ENCODE assay signal across 34 cellular contexts in the genomic region with DNA sequence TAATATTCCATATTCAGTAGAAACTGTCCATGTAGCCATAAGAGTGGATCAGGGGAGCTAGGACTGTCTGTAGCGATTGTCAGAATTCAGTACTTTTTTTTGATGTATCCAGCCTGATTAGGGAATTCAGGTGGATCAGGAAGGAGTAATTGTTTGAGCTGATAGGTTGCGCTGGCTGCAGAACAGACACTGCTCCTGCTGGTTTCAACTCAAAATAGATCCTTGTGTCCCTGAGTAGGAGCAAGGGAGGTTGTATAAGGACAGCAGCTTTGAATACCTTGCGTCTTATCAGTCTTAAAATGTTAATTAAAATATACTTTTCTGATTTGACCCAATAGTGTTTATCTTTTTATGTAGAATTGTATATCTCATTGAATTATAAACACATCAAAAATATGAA.
DNase-seq lines count a peak whose midpoint lies in the region; ATAC-seq and TF ChIP-seq lines count a peak whose summit lies in the region.
"Had no signal": no experiment of that assay in that cellular context is flagged by ENCODE, and none has a peak within 500 bp of the region (broad histone marks: within the 10 kb centered on the region; RNA-seq: fewer than 3 reads in every experiment).

No MANE protein-coding gene starts in this region.

- no peak for ATAC-seq in stimulated activated effector memory CD8-positive, alpha-beta T cell treated with anti-CD3 and anti-CD28 coated beads, Interleukin-12 subunit alpha, Interleukin-12 subunit beta, amount 100 ng/mL, for 72 hours
- ATAC-seq in body of pancreas, result no peak
- ATAC-seq: A549; CD8-positive, alpha-beta T cell had no signal

- peaks cover 7 to 19% of the 10 kb centered on the region in 2 donors for H3K36me3 ChIP-seq in body of pancreas (replicated peaks in 1 of 2; ENCODE audit: insufficient read depth in 1 of 2, low read depth in 2 of 2)

- in situ Hi-C loops in G401 (cut with HindIII; ENCODE audit: low sequenced_read_pairs), result no loop called here

- TF ChIP-seq CTCF in RWPE1 (conservative IDR thresholded peaks at IDR 0.05; ENCODE audit: low read depth), result no peak
- no peak for TF ChIP-seq CTCF in body of pancreas (IDR thresholded peaks at IDR 0.05)

- H3K27ac Mint-ChIP-seq in stimulated activated effector memory CD8-positive, alpha-beta T cell treated with anti-CD3 and anti-CD28 coated beads, Interleukin-12 subunit alpha, Interleukin-12 subunit beta, amount 100 ng/mL, for 72 hours, result peak overlapping the region; percentile 9
- H3K27ac Mint-ChIP-seq: B cell; CD14-positive monocyte; CD4-positive, alpha-beta memory T cell; CD4-positive, alpha-beta T cell; CD4-positive, CD25-positive, alpha-beta regulatory T cell; CD8-positive, alpha-beta T cell had no signal

- no peak overlapping the region for H3K27ac ChIP-seq in RWPE1
- no peak overlapping the region for H3K27ac ChIP-seq in body of pancreas
- H3K27ac ChIP-seq: 22Rv1; A549; BLaER1; BLaER1 treated with 17β-estradiol and CSF1 and Interleukin-3, amounts not matched to agents 10 nM and 100 nM; C4-2B had no signal

- POLR2A ChIA-PET in RWPE1 (lab: Yijun Ruan, JAX; ENCODE audit: low non-redundant PET), result no interaction called here

- H3K27me3 ChIP-seq in body of pancreas, result no peaks in the 10 kb centered on the region
- H3K27me3 ChIP-seq: BE2C; BLaER1; BLaER1 treated with 17β-estradiol and CSF1 and Interleukin-3, amounts not matched to agents 10 nM and 100 nM had no signal

- DNase-seq in G401 (ENCODE audit: low spot score) (peak; percentile 82), cerebellar cortex (ENCODE audit: low spot score) (peak; percentile 77), cerebellum (ENCODE audit: low spot score) (peak; percentile 64), RWPE1 (ENCODE audit: low spot score) (no peak), body of pancreas (no peak), superior temporal gyrus (ENCODE audit: extremely low spot score) (no peak), medulla oblongata (ENCODE audit: extremely low spot score) (no peak)
- DNase-seq in stimulated activated effector memory CD8-positive, alpha-beta T cell treated with anti-CD3 and anti-CD28 coated beads, Interleukin-12 subunit alpha, Interleukin-12 subunit beta, amount 100 ng/mL, for 72 hours (ENCODE audit: low spot score in 2 of 2), result no peak
- DNase-seq: 8988T; ACHN; AML-193; BE2C; Caco-2; Calu3; CD4-positive, alpha-beta memory T cell; CD4-positive, alpha-beta T cell; CD4-positive, CD25-positive, alpha-beta regulatory T cell; CD8-positive, alpha-beta memory T cell; CD8-positive, alpha-beta T cell; COR-L47; DMS 273 treated with DMSO at 0.1 percent for 48 hours; DMS153; DMS53; DMS79; DMS79 treated with DMSO at 0.1 percent for 48 hours; DND-41; EL had no signal

- WGBS in body of pancreas, 2 donors, result 78 to 99% methylated on average over 3 of the region's 3 CpGs

- no peak for TF ChIP-seq POLR2A in body of pancreas (IDR thresholded peaks at IDR 0.05)

- no peaks in the 10 kb centered on the region for H3K4me1 Mint-ChIP-seq in stimulated activated effector memory CD8-positive, alpha-beta T cell treated with anti-CD3 and anti-CD28 coated beads, Interleukin-12 subunit alpha, Interleukin-12 subunit beta, amount 100 ng/mL, for 72 hours
- H3K4me1 Mint-ChIP-seq: B cell; CD14-positive monocyte; CD4-positive, CD25-positive, alpha-beta regulatory T cell; CD8-positive, alpha-beta memory T cell had no signal

- peaks cover 89% of the 10 kb centered on the region for H3K36me3 Mint-ChIP-seq in stimulated activated effector memory CD8-positive, alpha-beta T cell treated with anti-CD3 and anti-CD28 coated beads, Interleukin-12 subunit alpha, Interleukin-12 subunit beta, amount 100 ng/mL, for 72 hours

- H3K9me3 Mint-ChIP-seq in stimulated activated effector memory CD8-positive, alpha-beta T cell treated with anti-CD3 and anti-CD28 coated beads, Interleukin-12 subunit alpha, Interleukin-12 subunit beta, amount 100 ng/mL, for 72 hours, result no peaks in the 10 kb centered on the region
- H3K9me3 Mint-ChIP-seq: CD4-positive, alpha-beta memory T cell; CD4-positive, alpha-beta T cell; CD4-positive, CD25-positive, alpha-beta regulatory T cell; CD8-positive, alpha-beta memory T cell; CD8-positive, alpha-beta T cell had no signal

- H3K9me3 ChIP-seq in body of pancreas, result no peaks in the 10 kb centered on the region
- H3K9me3 ChIP-seq: A549; BE2C; BLaER1; BLaER1 treated with 17β-estradiol and CSF1 and Interleukin-3, amounts not matched to agents 10 nM and 100 nM; Caco-2 had no signal

- no peak overlapping the region for H3K4me3 Mint-ChIP-seq in stimulated activated effector memory CD8-positive, alpha-beta T cell treated with anti-CD3 and anti-CD28 coated beads, Interleukin-12 subunit alpha, Interleukin-12 subunit beta, amount 100 ng/mL, for 72 hours
- H3K4me3 Mint-ChIP-seq: B cell; CD14-positive monocyte; CD4-positive, alpha-beta memory T cell; CD4-positive, alpha-beta T cell; CD4-positive, CD25-positive, alpha-beta regulatory T cell; CD8-positive, alpha-beta memory T cell; CD8-positive, alpha-beta T cell had no signal

- no peaks in the 10 kb centered on the region for H3K4me1 ChIP-seq in body of pancreas
- H3K4me1 ChIP-seq: A549; BE2C; BLaER1; BLaER1 treated with 17β-estradiol and CSF1 and Interleukin-3, amounts not matched to agents 10 nM and 100 nM; Caco-2 had no signal

- intact Hi-C loops in body of pancreas (cut with DNase I), result no loop called here

- no peak overlapping the region for H3K4me3 ChIP-seq in body of pancreas
- H3K4me3 ChIP-seq: A549; BLaER1; BLaER1 treated with 17β-estradiol and CSF1 and Interleukin-3, amounts not matched to agents 10 nM and 100 nM had no signal

- CTCF ChIA-PET in RWPE1 (lab: Yijun Ruan, JAX), result no interaction called here

Comparison
In these comparisons a context has a peak if more than half of its experiments do, and no peak if none do; other contexts are left out.
1. DNase-seq: peak in G401 (single experiment), cerebellar cortex (single experiment) and cerebellum (single experiment); none in stimulated activated effector memory CD8-positive, alpha-beta T cell treated with anti-CD3 and anti-CD28 coated beads, Interleukin-12 subunit alpha, Interleukin-12 subunit beta, amount 100 ng/mL, for 72 hours (0 of 2), RWPE1 (single experiment), body of pancreas (0 of 4), superior temporal gyrus (single experiment) and medulla oblongata (single experiment).